In the genomic region with DNA sequence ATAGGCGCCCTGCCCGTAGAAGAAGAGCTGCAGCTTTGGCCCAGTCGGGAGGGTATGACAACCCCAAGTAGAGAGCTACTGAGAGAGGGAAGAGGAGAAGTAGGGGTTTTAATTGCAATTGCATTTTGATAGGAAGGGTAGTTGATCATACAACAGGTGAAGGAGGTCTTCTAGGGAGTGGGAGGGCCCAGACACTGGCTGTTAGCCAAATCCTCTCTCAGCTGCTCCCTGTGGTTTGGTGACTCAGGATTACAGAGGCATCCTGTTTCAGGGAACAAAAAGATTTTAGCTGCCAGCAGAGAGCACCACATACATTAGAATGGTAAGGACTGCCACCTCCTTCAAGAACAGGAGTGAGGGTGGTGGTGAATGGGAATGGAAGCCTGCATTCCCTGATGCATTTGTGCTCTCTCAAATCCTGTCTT, we compare ENCODE assay signal across 8 cellular contexts.
DNase-seq lines count a peak whose midpoint lies in the region; ATAC-seq, FAIRE-seq and TF ChIP-seq lines count a peak whose summit lies in the region.

No MANE protein-coding gene starts in this region.

- FAIRE-seq in GM12892 (lab: Jason Lieb, UNC) = no peak

- TF ChIP-seq POLR2A in GM12892 (IDR thresholded peaks at IDR 0.05; ENCODE audit: low read depth, low read length) = no peak

- H3K9me3 ChIP-seq in BLaER1 = no peaks in the 10 kb centered on the region
- H3K9me3 ChIP-seq in iPS DF 6.9 (ENCODE audit: control insufficient read depth, insufficient read depth, low read length) = no peaks in the 10 kb centered on the region

- H3K4me3 ChIP-seq in BLaER1 (no peak overlapping the region), iPS DF 6.9 (ENCODE audit: low read length) (no peak overlapping the region)

- H3K27ac ChIP-seq in BLaER1 = no peak overlapping the region
- H3K27ac ChIP-seq in iPS DF 6.9 (ENCODE audit: low read length) = no peak overlapping the region

- H3K4me1 ChIP-seq in BLaER1 (peaks cover 14% of the 10 kb centered on the region; the same call in 1 of the 2 replicates), iPS DF 6.9 (ENCODE audit: control insufficient read depth, insufficient read depth, low read length) (peaks cover 4% of the 10 kb centered on the region; the same call in 1 of the 2 replicates)

- H4K20me1 ChIP-seq in BLaER1 = no peaks in the 10 kb centered on the region

- no peaks in the 10 kb centered on the region for H3K27me3 ChIP-seq in BLaER1
- no peaks in the 10 kb centered on the region for H3K27me3 ChIP-seq in iPS DF 6.9 (ENCODE audit: control insufficient read depth, insufficient read depth, low read length)

- no peak for ATAC-seq in HG03354 (IDR thresholded peaks at IDR 0.05; ENCODE audit: poor library complexity, severe bottlenecking, unreplicated experiment)

- no CpG with 5 or more reads among the region's 3 CpGs for WGBS in iPS DF 6.9 (ENCODE audit: insufficient coverage, insufficient read length)

- H3K36me3 ChIP-seq in BLaER1 (no peaks in the 10 kb centered on the region), iPS DF 6.9 (ENCODE audit: control insufficient read depth, insufficient read depth, low read length) (no peaks in the 10 kb centered on the region)

- DNase-seq in HS-27A (ENCODE audit: low read depth) (peak; percentile 96), NCI-H69 (lab: John Stamatoyannopoulos, UW) (peak; percentile 94), astrocyte of the hippocampus (ENCODE audit: low read depth, low spot score) (peak; percentile 97), iPS DF 6.9 (ENCODE audit: low read depth, low spot score) (peak; percentile 79), smooth muscle cell of the brain vasculature (ENCODE audit: low read depth, low spot score) (peak; percentile 94), GM12892 (ENCODE audit: insufficient read length) (no peak)

- H3K9ac ChIP-seq in BLaER1 = no peak overlapping the region

- H3K4me2 ChIP-seq in BLaER1 = peak overlapping the region; percentile 3; the same call in 1 of the 2 replicates
